In the genomic region with DNA sequence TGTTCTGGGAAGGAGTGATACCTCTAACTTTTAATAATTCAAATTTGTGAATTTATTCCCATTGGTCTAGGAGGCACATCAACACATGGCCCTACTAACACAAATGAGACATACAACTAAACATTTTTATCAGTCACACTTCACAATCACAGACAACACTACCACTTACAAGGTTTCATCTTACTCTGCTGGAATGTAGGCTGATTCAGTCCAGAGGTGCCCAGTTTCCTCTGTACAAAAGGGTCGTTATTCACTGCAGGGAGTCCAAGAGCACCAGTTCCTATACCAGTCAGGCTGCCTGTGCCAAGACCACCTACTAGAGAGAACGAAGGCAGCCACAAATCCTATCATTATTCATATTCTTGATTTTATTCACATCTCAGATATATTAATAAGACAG, we compare ENCODE assay signal across 24 cellular contexts. TPM values are rescaled to one million over a fixed set of nuclear protein-coding genes. Genes with fewer than 3 reads are reported as not detected.
DNase-seq lines count a peak whose midpoint lies in the region; ATAC-seq lines count a peak whose summit lies in the region.
"Had no signal": no experiment of that assay in that cellular context is flagged by ENCODE, and none has a peak within 500 bp of the region (broad histone marks: within the 10 kb centered on the region; RNA-seq: fewer than 3 reads in every experiment).

No MANE protein-coding gene starts in this region.

- H3K4me2 ChIP-seq in GM23248 (ENCODE audit: unreplicated experiment) = no peak overlapping the region

- no peak overlapping the region for H3K27ac ChIP-seq in GM23248
- H3K27ac ChIP-seq: esophagus muscularis mucosa, neutrophil, prostate gland, tibial nerve had no signal

- no peaks in the 10 kb centered on the region for H3K27me3 Mint-ChIP-seq in activated naive CD4-positive, alpha-beta T cell treated with anti-CD3 and anti-CD28 coated beads for 36 hours (ENCODE audit: low read depth)
- H3K27me3 Mint-ChIP-seq in memory B cell = no peaks in the 10 kb centered on the region
- H3K27me3 Mint-ChIP-seq: activated naive CD8-positive, alpha-beta T cell treated with anti-CD3 and anti-CD28 coated beads for 36 hours; CD4-positive, alpha-beta T cell had no signal

- H3K27me3 ChIP-seq in GM23248 (replicated peaks; ENCODE audit: insufficient read depth) = no peaks in the 10 kb centered on the region
- H3K27me3 ChIP-seq: esophagus muscularis mucosa, neutrophil, tibial nerve had no signal

- no peak overlapping the region for H3K4me3 Mint-ChIP-seq in activated naive CD4-positive, alpha-beta T cell treated with anti-CD3 and anti-CD28 coated beads for 36 hours
- no peak overlapping the region for H3K4me3 Mint-ChIP-seq in memory B cell
- H3K4me3 Mint-ChIP-seq: activated naive CD8-positive, alpha-beta T cell treated with anti-CD3 and anti-CD28 coated beads for 36 hours; CD4-positive, alpha-beta T cell; WTC11 had no signal

- H3K36me3 Mint-ChIP-seq in activated naive CD4-positive, alpha-beta T cell treated with anti-CD3 and anti-CD28 coated beads for 36 hours (ENCODE audit: low read depth) = peaks cover 40% of the 10 kb centered on the region
- peaks cover 0 to 15% of the 10 kb centered on the region in 2 donors for H3K36me3 Mint-ChIP-seq in activated naive CD4-positive, alpha-beta T cell treated with anti-CD3 and anti-CD28 coated beads, Interleukin-2, amount 50 U/mL, for 72 hours
- H3K36me3 Mint-ChIP-seq in memory B cell = peaks cover 19% of the 10 kb centered on the region

- no peak for DNase-seq in activated naive CD4-positive, alpha-beta T cell treated with anti-CD3 and anti-CD28 coated beads for 36 hours
- DNase-seq in activated naive CD4-positive, alpha-beta T cell treated with anti-CD3 and anti-CD28 coated beads, Interleukin-2, amount 50 U/mL, for 72 hours (ENCODE audit: low spot score in 2 of 2) = no peak
- DNase-seq in GM23248 = peak; percentile 19
- DNase-seq in amniotic epithelial cell (ENCODE audit: low read depth) = peak; percentile 21
- DNase-seq in memory B cell (ENCODE audit: low spot score in 2 of 2) = no peak
- no peak for DNase-seq in UCSD-AML1 (lab: John Stamatoyannopoulos, UW; ENCODE audit: unreplicated experiment)
- DNase-seq in HK-2 (ENCODE audit: unreplicated experiment) = no peak
- DNase-seq in DMS114 treated with DMSO at 0.1 percent for 48 hours (lab: John Stamatoyannopoulos, UW; ENCODE audit: unreplicated experiment) = no peak
- DNase-seq: 8988T; activated naive CD8-positive, alpha-beta T cell treated with anti-CD3 and anti-CD28 coated beads for 36 hours; CD4-positive, alpha-beta T cell; foreskin melanocyte; GOT3; left colon; mesendoderm; NCI-H1105; NCI-H187 treated with DMSO at 0.1 percent for 48 hours; NCI-H524 treated with DMSO at 0.1 percent for 48 hours; SIG-M5 had no signal

- no peaks in the 10 kb centered on the region for H3K4me1 ChIP-seq in GM23248 (ENCODE audit: insufficient read depth)
- H3K4me1 ChIP-seq: prostate gland, tibial nerve had no signal

- H3K9me3 ChIP-seq in GM23248 (ENCODE audit: low read depth) = no peaks in the 10 kb centered on the region
- H3K9me3 ChIP-seq: esophagus muscularis mucosa, neutrophil, prostate gland, tibial nerve had no signal

- CTCF ChIA-PET in activated naive CD4-positive, alpha-beta T cell treated with anti-CD3 and anti-CD28 coated beads for 36 hours (lab: Charles Lee) = no interaction called here

- no peaks in the 10 kb centered on the region for H3K9me2 ChIP-seq in GM23248 (ENCODE audit: insufficient read depth)

- in situ Hi-C loops in GM23248 (cut with MboI) = no loop called here

- WGBS in GM23248 (ENCODE audit: low coverage in 1 of 2, low lambda C conversion rate in 2 of 2, missing lambda C conversion rate in 2 of 2), 2 experiments = 56 to 59% methylated on average over 2 of the region's 2 CpGs

- H3K4me1 Mint-ChIP-seq in activated naive CD4-positive, alpha-beta T cell treated with anti-CD3 and anti-CD28 coated beads for 36 hours (ENCODE audit: low read depth) = peaks cover 2% of the 10 kb centered on the region
- no peaks in the 10 kb centered on the region for H3K4me1 Mint-ChIP-seq in memory B cell
- H3K4me1 Mint-ChIP-seq: WTC11 had no signal

- no peak overlapping the region for H2AFZ ChIP-seq in GM23248

- peaks cover 65% of the 10 kb centered on the region for H3K79me2 ChIP-seq in GM23248 (ENCODE audit: insufficient read depth)

- H3K36me3 ChIP-seq in GM23248 (ENCODE audit: low read depth) = peaks cover 68% of the 10 kb centered on the region

- no peaks in the 10 kb centered on the region for H3F3A ChIP-seq in GM23248 (ENCODE audit: insufficient read depth)

- no peak overlapping the region for H3K9ac ChIP-seq in GM23248

- H3K9me3 Mint-ChIP-seq in activated naive CD4-positive, alpha-beta T cell treated with anti-CD3 and anti-CD28 coated beads for 36 hours = no peaks in the 10 kb centered on the region
- H3K9me3 Mint-ChIP-seq in activated naive CD4-positive, alpha-beta T cell treated with anti-CD3 and anti-CD28 coated beads, Interleukin-2, amount 50 U/mL, for 72 hours = no peaks in the 10 kb centered on the region
- no peaks in the 10 kb centered on the region for H3K9me3 Mint-ChIP-seq in memory B cell
- H3K9me3 Mint-ChIP-seq: activated naive CD8-positive, alpha-beta T cell treated with anti-CD3 and anti-CD28 coated beads for 36 hours; CD4-positive, alpha-beta T cell; WTC11 had no signal

- intact Hi-C loops in activated naive CD4-positive, alpha-beta T cell treated with anti-CD3 and anti-CD28 coated beads for 36 hours (cut with micrococcal nuclease) = no loop called here

- peak overlapping the region; percentile 36 for H3K27ac Mint-ChIP-seq in activated naive CD4-positive, alpha-beta T cell treated with anti-CD3 and anti-CD28 coated beads for 36 hours
- no peak overlapping the region for H3K27ac Mint-ChIP-seq in activated naive CD4-positive, alpha-beta T cell treated with anti-CD3 and anti-CD28 coated beads, Interleukin-2, amount 50 U/mL, for 72 hours
- peak overlapping the region; percentile 28 for H3K27ac Mint-ChIP-seq in memory B cell
- H3K27ac Mint-ChIP-seq: activated naive CD8-positive, alpha-beta T cell treated with anti-CD3 and anti-CD28 coated beads for 36 hours; CD4-positive, alpha-beta T cell; WTC11 had no signal

- no peak overlapping the region for H3K4me3 ChIP-seq in GM23248
- H3K4me3 ChIP-seq: esophagus muscularis mucosa, prostate gland, tibial nerve had no signal

- H4K20me1 ChIP-seq in GM23248 (ENCODE audit: insufficient read depth) = no peaks in the 10 kb centered on the region; the same call in 1 of the 2 replicates

- no peak for ATAC-seq in activated naive CD4-positive, alpha-beta T cell treated with anti-CD3 and anti-CD28 coated beads, Interleukin-2, amount 50 U/mL, for 72 hours
- ATAC-seq in memory B cell (ENCODE audit: low read depth) = no peak
- ATAC-seq: left colon, WTC11 had no signal

RNA-seq across cellular contexts. Expression of a gene that starts 41.4 kb away (rescaled TPM):
- 1 to 10 TPM; 8.1 to 8.5 TPM for total RNA-seq in activated naive CD4-positive, alpha-beta T cell treated with anti-CD3 and anti-CD28 coated beads for 36 hours
- 10 to 100 TPM; 10.6 to 13.9 TPM for total RNA-seq in activated naive CD4-positive, alpha-beta T cell treated with anti-CD3 and anti-CD28 coated beads, Interleukin-2, amount 50 U/mL, for 72 hours
- 11.5 and 14.9 TPM in 2 replicates for total RNA-seq in GM23248 (2014; rRNA removed; shearing (Covaris generic))
- 8.7 and 9.4 TPM in 2 replicates for polyA plus RNA-seq in GM23248 (2016; fragmentation: Nextera tagmentation; extraction: Ambion mirVana)

RNA-seq across cellular contexts. Expression of a gene that starts 56.7 kb away (rescaled TPM):
- total RNA-seq in activated naive CD4-positive, alpha-beta T cell treated with anti-CD3 and anti-CD28 coated beads for 36 hours = 1 to 10 TPM; 3.0 to 3.6 TPM
- total RNA-seq in activated naive CD4-positive, alpha-beta T cell treated with anti-CD3 and anti-CD28 coated beads, Interleukin-2, amount 50 U/mL, for 72 hours = 10 to 100 TPM in 1 of 2 donors, 1 to 10 TPM in 1; 4.7 to 15.6 TPM
- total RNA-seq in GM23248 (2014; rRNA removed; shearing (Covaris generic)) = 4.7 and 7.1 TPM in 2 replicates
- polyA plus RNA-seq in GM23248 (2016; fragmentation: Nextera tagmentation; extraction: Ambion mirVana) = 2.5 and 3.4 TPM in 2 replicates

Comparison
In these comparisons a context has a peak if more than half of its experiments do, and no peak if none do; other contexts are left out.
1. H3K27ac Mint-ChIP-seq: peak in activated naive CD4-positive, alpha-beta T cell treated with anti-CD3 and anti-CD28 coated beads for 36 hours (single experiment) and memory B cell (single experiment); none in activated naive CD4-positive, alpha-beta T cell treated with anti-CD3 and anti-CD28 coated beads, Interleukin-2, amount 50 U/mL, for 72 hours (0 of 2).
2. DNase-seq: peak in GM23248 (single experiment) and amniotic epithelial cell (single experiment); none in activated naive CD4-positive, alpha-beta T cell treated with anti-CD3 and anti-CD28 coated beads for 36 hours (single experiment), activated naive CD4-positive, alpha-beta T cell treated with anti-CD3 and anti-CD28 coated beads, Interleukin-2, amount 50 U/mL, for 72 hours (0 of 2), memory B cell (0 of 2), UCSD-AML1 (single experiment), HK-2 (single experiment) and DMS114 treated with DMSO at 0.1 percent for 48 hours (single experiment).